28 cellular contexts compared by ENCODE assay signal in genomic region chr5:152288917-152289595, GRCh38.
A peak's percentile ranks its signal among the peaks of the same experiment; 100 is the strongest.
DNase-seq lines count a peak whose midpoint lies in the region; ATAC-seq, FAIRE-seq and TF ChIP-seq lines count a peak whose summit lies in the region.
"Had no signal": no experiment of that assay in that cellular context is flagged by ENCODE, and none has a peak within 500 bp of the region (broad histone marks: within the 10 kb centered on the region; RNA-seq: fewer than 3 reads in every experiment).

No MANE protein-coding gene starts in this region.

- H3K4me1 Mint-ChIP-seq in endodermal cell (peaks cover 11% of the 10 kb centered on the region), CD14-positive monocyte (no peaks in the 10 kb centered on the region)
- H3K4me1 Mint-ChIP-seq: activated CD8-positive, alpha-beta memory T cell treated with anti-CD3 and anti-CD28 coated beads, Interleukin-2, amount 10 ng/mL, durations not matched to agents 7 days and 5 days; activated naive CD4-positive, alpha-beta T cell treated with anti-CD3 and anti-CD28 coated beads, Interleukin-2, amount 10 ng/mL, durations not matched to agents 7 days and 5 days; memory B cell had no signal

- no peak overlapping the region for H3K4me3 ChIP-seq in lower lobe of right lung
- no peak overlapping the region for H3K4me3 ChIP-seq in endodermal cell (ENCODE audit: low read length)
- no peak overlapping the region for H3K4me3 ChIP-seq in small intestine (ENCODE audit: low read depth in 1 of 2, low read length in 2 of 2)
- H3K4me3 ChIP-seq: BLaER1, cardiac muscle cell, GM23338, prostate gland, smooth muscle cell, suprapubic skin had no signal

- 89 to 95% methylated on average over 3 of the region's 3 CpGs for WGBS in endodermal cell (ENCODE audit: insufficient coverage in 1 of 2, insufficient read length in 1 of 2), 2 experiments
- WGBS in small intestine, 3 donors: 33 to 37% (median 37%) methylated on average over 3 of the region's 3 CpGs

- H3K36me3 Mint-ChIP-seq in endodermal cell (ENCODE audit: low read depth) (no peaks in the 10 kb centered on the region), CD14-positive monocyte (no peaks in the 10 kb centered on the region)
- H3K36me3 Mint-ChIP-seq: activated CD8-positive, alpha-beta memory T cell treated with anti-CD3 and anti-CD28 coated beads, Interleukin-2, amount 10 ng/mL, durations not matched to agents 7 days and 5 days; activated naive CD4-positive, alpha-beta T cell treated with anti-CD3 and anti-CD28 coated beads, Interleukin-2, amount 10 ng/mL, durations not matched to agents 7 days and 5 days; memory B cell had no signal

- DNase-seq in NCI-H2029 (lab: John Stamatoyannopoulos, UW): peak; percentile 29
- peak; percentile 3 for DNase-seq in cerebellum (ENCODE audit: low spot score)
- no peak for DNase-seq in lower lobe of right lung
- DNase-seq in endodermal cell: no peak
- DNase-seq in NCI-H128 (lab: John Stamatoyannopoulos, UW; ENCODE audit: unreplicated experiment): no peak
- no peak for DNase-seq in small intestine
- DNase-seq in CD14-positive monocyte (ENCODE audit: low spot score): no peak
- DNase-seq: activated CD4-positive, alpha-beta T cell treated with anti-CD3 and anti-CD28 coated beads, Interleukin-2, amount 50 U/mL, for 1 hour; activated CD8-positive, alpha-beta memory T cell treated with anti-CD3 and anti-CD28 coated beads, Interleukin-2, amount 10 ng/mL, durations not matched to agents 7 days and 5 days; activated naive CD4-positive, alpha-beta T cell treated with anti-CD3 and anti-CD28 coated beads, Interleukin-2, amount 10 ng/mL, durations not matched to agents 7 days and 5 days; amniotic stem cell; EL; HFFc6; NCI-H1436 treated with DMSO at 0.1 percent for 48 hours; NCI-H226; NCI-H82; OCI-M1; stimulated activated CD4-positive, alpha-beta T cell treated with anti-CD3 and anti-CD28 coated beads, Interleukin-2, amount 100 ng/mL, for 24 hours had no signal

- H3K27me3 Mint-ChIP-seq in endodermal cell (ENCODE audit: insufficient read depth): peaks cover 22% of the 10 kb centered on the region
- H3K27me3 Mint-ChIP-seq in CD14-positive monocyte (ENCODE audit: low read depth in 3 of 3): peaks cover 0 to 3% (median 0%) of the 10 kb centered on the region in 3 donors
- H3K27me3 Mint-ChIP-seq: activated CD8-positive, alpha-beta memory T cell treated with anti-CD3 and anti-CD28 coated beads, Interleukin-2, amount 10 ng/mL, durations not matched to agents 7 days and 5 days; activated naive CD4-positive, alpha-beta T cell treated with anti-CD3 and anti-CD28 coated beads, Interleukin-2, amount 10 ng/mL, durations not matched to agents 7 days and 5 days had no signal

- ATAC-seq in lower lobe of right lung: peak; percentile 29 to 38
- ATAC-seq: activated CD8-positive, alpha-beta memory T cell treated with anti-CD3 and anti-CD28 coated beads, Interleukin-2, amount 10 ng/mL, durations not matched to agents 7 days and 5 days; GM23338 had no signal

- peak overlapping the region; percentile 13; the same call in 1 of the 2 replicates for H3K27ac ChIP-seq in C4-2B
- no peak overlapping the region for H3K27ac ChIP-seq in lower lobe of right lung
- no peak overlapping the region for H3K27ac ChIP-seq in endodermal cell (ENCODE audit: low read depth, low read length)
- no peak overlapping the region for H3K27ac ChIP-seq in small intestine (ENCODE audit: low read depth in 1 of 2, low read length in 1 of 2)
- H3K27ac ChIP-seq: BLaER1, cardiac muscle cell, prostate gland, suprapubic skin had no signal

- H3K4me1 ChIP-seq in lower lobe of right lung (peaks cover 18% of the 10 kb centered on the region), endodermal cell (ENCODE audit: control insufficient read depth, insufficient read depth, low read length) (peaks cover 5% of the 10 kb centered on the region), small intestine (ENCODE audit: control insufficient read depth in 2 of 2, insufficient read depth in 1 of 2, low read depth in 1 of 2, low read length in 1 of 2) (no peaks in the 10 kb centered on the region)
- H3K4me1 ChIP-seq: BLaER1, prostate gland had no signal

- no peak overlapping the region for H3K9ac ChIP-seq in endodermal cell (ENCODE audit: extremely low read depth, low read length, poor library complexity, severe bottlenecking)
- H3K9ac ChIP-seq: BLaER1 had no signal

- H3K27ac Mint-ChIP-seq in endodermal cell: no peak overlapping the region
- H3K27ac Mint-ChIP-seq in CD14-positive monocyte: no peak overlapping the region
- H3K27ac Mint-ChIP-seq: activated CD8-positive, alpha-beta memory T cell treated with anti-CD3 and anti-CD28 coated beads, Interleukin-2, amount 10 ng/mL, durations not matched to agents 7 days and 5 days; activated naive CD4-positive, alpha-beta T cell treated with anti-CD3 and anti-CD28 coated beads, Interleukin-2, amount 10 ng/mL, durations not matched to agents 7 days and 5 days; GM23338; HFFc6; memory B cell had no signal

- TF ChIP-seq CTCF in C4-2B (conservative IDR thresholded peaks at IDR 0.05) (no peak), lower lobe of right lung (IDR thresholded peaks at IDR 0.05) (no peak), endodermal cell (conservative IDR thresholded peaks at IDR 0.05) (no peak), CD14-positive monocyte (IDR thresholded peaks at IDR 0.05) (no peak)

- H3K9me3 Mint-ChIP-seq in endodermal cell (no peaks in the 10 kb centered on the region), CD14-positive monocyte (peaks cover 0 to 7% (median 2%) of the 10 kb centered on the region in 7 donors)
- H3K9me3 Mint-ChIP-seq: activated naive CD4-positive, alpha-beta T cell treated with anti-CD3 and anti-CD28 coated beads, Interleukin-2, amount 10 ng/mL, durations not matched to agents 7 days and 5 days; GM23338 had no signal

- H3K9me3 ChIP-seq in lower lobe of right lung (no peaks in the 10 kb centered on the region), endodermal cell (ENCODE audit: control insufficient read depth, low read length) (no peaks in the 10 kb centered on the region), small intestine (ENCODE audit: control insufficient read depth, low read depth) (peaks cover 2% of the 10 kb centered on the region)
- H3K9me3 ChIP-seq: BLaER1, prostate gland had no signal

- no peak overlapping the region for H3K4me3 Mint-ChIP-seq in endodermal cell
- no peak overlapping the region for H3K4me3 Mint-ChIP-seq in CD14-positive monocyte
- H3K4me3 Mint-ChIP-seq: activated CD8-positive, alpha-beta memory T cell treated with anti-CD3 and anti-CD28 coated beads, Interleukin-2, amount 10 ng/mL, durations not matched to agents 7 days and 5 days; activated naive CD4-positive, alpha-beta T cell treated with anti-CD3 and anti-CD28 coated beads, Interleukin-2, amount 10 ng/mL, durations not matched to agents 7 days and 5 days; GM23338; HFFc6; memory B cell had no signal

- no peaks in the 10 kb centered on the region for H3K36me3 ChIP-seq in lower lobe of right lung
- no peaks in the 10 kb centered on the region for H3K36me3 ChIP-seq in endodermal cell (ENCODE audit: control insufficient read depth, insufficient read depth, low read length)
- H3K36me3 ChIP-seq in small intestine (ENCODE audit: control insufficient read depth in 2 of 2, insufficient read depth in 2 of 2, low read length in 2 of 2): no peaks in the 10 kb centered on the region
- H3K36me3 ChIP-seq: BLaER1, cardiac muscle cell, prostate gland, suprapubic skin had no signal

- FAIRE-seq in small intestine (lab: Jason Lieb, UNC): no peak
- FAIRE-seq: D721Med, keratinocyte had no signal

- intact Hi-C loops in lower lobe of right lung (cut with DNase I) (no loop called here), CD14-positive monocyte (cut with micrococcal nuclease) (no loop called here)

- H3K27me3 ChIP-seq in lower lobe of right lung (ENCODE audit: low read depth): no peaks in the 10 kb centered on the region
- no peaks in the 10 kb centered on the region for H3K27me3 ChIP-seq in endodermal cell (ENCODE audit: control insufficient read depth, insufficient read depth, low read length, poor library complexity, severe bottlenecking)
- H3K27me3 ChIP-seq in small intestine (ENCODE audit: control insufficient read depth in 2 of 2, insufficient read depth in 2 of 2, low read length in 2 of 2): no peaks in the 10 kb centered on the region
- H3K27me3 ChIP-seq: BLaER1, cardiac muscle cell, suprapubic skin had no signal

Comparison
In these comparisons a context has a peak if more than half of its experiments do, and no peak if none do; other contexts are left out.
1. DNase-seq: peak in NCI-H2029 (single experiment) and cerebellum (single experiment); none in lower lobe of right lung (single experiment), endodermal cell (single experiment), NCI-H128 (single experiment), small intestine (single experiment) and CD14-positive monocyte (single experiment).